1 cellular context compared by ENCODE assay signal in genomic region chr16:2026461-2027023, GRCh38.
TF ChIP-seq lines count a peak whose summit lies in the region.

Gene NHERF2 (plus strand): TSS chr16:2026902. CDS start chr16:2027006, 104 bp downstream.

TF ChIP-seq in WTC11, 78 proteins besides CTCF, POLR2A, EP300 and RAD21 (continued from another document):
- TF ChIP-seq E2F4 (CRISPR knock-in tag; IDR thresholded peaks at IDR 0.05; ENCODE audit: borderline replicate concordance, low read depth) = no peak
- TF ChIP-seq FOXJ3 (CRISPR knock-in tag; IDR thresholded peaks at IDR 0.05; ENCODE audit: borderline replicate concordance) = no peak
- TF ChIP-seq ELF4 (CRISPR knock-in tag; IDR thresholded peaks at IDR 0.05; ENCODE audit: low read depth) = no peak
